24 cellular contexts compared by ENCODE assay signal in genomic region chr17:48735057-48735341, GRCh38. TPM values are rescaled to one million over a fixed set of nuclear protein-coding genes. Genes with fewer than 3 reads are reported as not detected.
DNase-seq lines count a peak whose midpoint lies in the region; ATAC-seq and TF ChIP-seq lines count a peak whose summit lies in the region.
"Had no signal": no experiment of that assay in that cellular context is flagged by ENCODE, and none has a peak within 500 bp of the region (broad histone marks: within the 10 kb centered on the region; RNA-seq: fewer than 3 reads in every experiment).

No MANE protein-coding gene starts in this region.

- H3K9me3 Mint-ChIP-seq in GM23338 = peaks cover 8% of the 10 kb centered on the region; the same call in 2 of the 3 replicates
- peaks cover 9% of the 10 kb centered on the region for H3K9me3 Mint-ChIP-seq in neural progenitor cell
- H3K9me3 Mint-ChIP-seq: CD4-positive, alpha-beta T cell had no signal

- 25% methylated on average over 7 of the region's 7 CpGs for WGBS in smooth muscle cell (ENCODE audit: low lambda C conversion rate)

- H3K27ac Mint-ChIP-seq in GM23338 (no peak overlapping the region), neural progenitor cell (no peak overlapping the region)
- H3K27ac Mint-ChIP-seq: CD4-positive, alpha-beta T cell had no signal

- H3K4me1 Mint-ChIP-seq in GM23338 (peaks cover 15% of the 10 kb centered on the region), neural progenitor cell (peaks cover 2% of the 10 kb centered on the region)

- DNase-seq in GM23338 (ENCODE audit: low spot score) (no peak), SJCRH30 (no peak), smooth muscle cell (lab: John Stamatoyannopoulos, UW; ENCODE audit: unreplicated experiment) (no peak), ACHN (no peak), SKM-1 (lab: John Stamatoyannopoulos, UW; ENCODE audit: unreplicated experiment) (no peak), neural progenitor cell (ENCODE audit: low spot score) (no peak)
- DNase-seq: CD4-positive, alpha-beta T cell; GOT3; HCEC 1CT; Kasumi-1; NCI-H1105 treated with DMSO at 0.1 percent for 48 hours; NCI-H1694; NCI-H2029 treated with DMSO at 0.1 percent for 48 hours; NCI-H2227 treated with DMSO at 0.1 percent for 48 hours; NCI-H526 treated with DMSO at 0.1 percent for 48 hours; Peyer's patch; SIG-M5 had no signal

- in situ Hi-C loops in ACHN (cut with HindIII; ENCODE audit: low pct_ligation_motif_present, low pct_unique_long_range_greater_than_20kb, low sequenced_read_pairs) = no loop called here

- H3K9me2 ChIP-seq in GM23338 (ENCODE audit: insufficient read depth) = no peaks in the 10 kb centered on the region

- H4K20me1 ChIP-seq in GM23338 (replicated peaks; ENCODE audit: insufficient read depth) (peaks cover 67% of the 10 kb centered on the region), smooth muscle cell (ENCODE audit: low read depth) (no peaks in the 10 kb centered on the region), neural progenitor cell (ENCODE audit: low read depth) (peaks cover 70% of the 10 kb centered on the region)

- H3K27me3 ChIP-seq in GM23338 (ENCODE audit: insufficient read depth) = peaks cover 100% of the 10 kb centered on the region
- no peaks in the 10 kb centered on the region for H3K27me3 ChIP-seq in SJCRH30
- H3K27me3 ChIP-seq in iPS-15b (ENCODE audit: control insufficient read depth, insufficient read depth, low read length) = peaks cover 100% of the 10 kb centered on the region
- peaks cover 85% of the 10 kb centered on the region for H3K27me3 ChIP-seq in smooth muscle cell (ENCODE audit: low read depth)
- H3K27me3 ChIP-seq in neural progenitor cell = peaks cover 100% of the 10 kb centered on the region

- no peak overlapping the region for H2AFZ ChIP-seq in GM23338
- H2AFZ ChIP-seq in smooth muscle cell (ENCODE audit: low read depth) = no peak overlapping the region
- no peak overlapping the region for H2AFZ ChIP-seq in neural progenitor cell (replicated peaks)

- H3K4me2 ChIP-seq in GM23338 (no peak overlapping the region), smooth muscle cell (peak overlapping the region; percentile 83), neural progenitor cell (no peak overlapping the region)
- H3K4me2 ChIP-seq: BLaER1 had no signal

- H3K4me3 ChIP-seq in GM23338 (no peak overlapping the region), SJCRH30 (no peak overlapping the region), iPS-15b (ENCODE audit: low read depth, low read length) (peak overlapping the region; percentile 20), smooth muscle cell (no peak overlapping the region), neural progenitor cell (no peak overlapping the region)
- H3K4me3 ChIP-seq: BLaER1, K562, Peyer's patch had no signal

- no peaks in the 10 kb centered on the region for H3K36me3 ChIP-seq in GM23338 (ENCODE audit: insufficient read depth)
- H3K36me3 ChIP-seq in SJCRH30 = no peaks in the 10 kb centered on the region
- no peaks in the 10 kb centered on the region for H3K36me3 ChIP-seq in iPS-15b (ENCODE audit: control insufficient read depth, insufficient read depth, low read length)
- H3K36me3 ChIP-seq in smooth muscle cell (ENCODE audit: low read depth) = no peaks in the 10 kb centered on the region
- H3K36me3 ChIP-seq in neural progenitor cell = no peaks in the 10 kb centered on the region
- H3K36me3 ChIP-seq: BLaER1, Peyer's patch had no signal

- H3K9me3 ChIP-seq in SJCRH30 (replicated peaks) (no peaks in the 10 kb centered on the region), iPS-15b (ENCODE audit: control insufficient read depth, insufficient read depth, low read length) (no peaks in the 10 kb centered on the region), smooth muscle cell (replicated peaks; ENCODE audit: low read depth) (no peaks in the 10 kb centered on the region), neural progenitor cell (ENCODE audit: low read depth) (no peaks in the 10 kb centered on the region)
- H3K9me3 ChIP-seq: Peyer's patch had no signal

- TF ChIP-seq CTCF in GM23338 (conservative IDR thresholded peaks at IDR 0.05; ENCODE audit: low read depth in 2 of 2) (no peak), smooth muscle cell (IDR thresholded peaks at IDR 0.05; ENCODE audit: borderline replicate concordance, insufficient read depth, poor library complexity, severe bottlenecking) (no peak), neural progenitor cell (IDR thresholded peaks at IDR 0.05) (no peak)

- ATAC-seq in GM23338 = no peak
- ATAC-seq: K562 had no signal

- H3K36me3 Mint-ChIP-seq in GM23338 (ENCODE audit: low read depth) = no peaks in the 10 kb centered on the region; the same call in 2 of the 3 replicates
- peaks cover 3% of the 10 kb centered on the region for H3K36me3 Mint-ChIP-seq in neural progenitor cell

- H3K4me1 ChIP-seq in GM23338 (ENCODE audit: insufficient read depth) = peaks cover 26% of the 10 kb centered on the region; the same call in 1 of the 2 replicates
- H3K4me1 ChIP-seq in SJCRH30 = peaks cover 27% of the 10 kb centered on the region
- no peaks in the 10 kb centered on the region for H3K4me1 ChIP-seq in iPS-15b (ENCODE audit: control insufficient read depth, insufficient read depth, low read length)
- H3K4me1 ChIP-seq in smooth muscle cell (ENCODE audit: low read depth) = no peaks in the 10 kb centered on the region
- H3K4me1 ChIP-seq in neural progenitor cell = no peaks in the 10 kb centered on the region
- H3K4me1 ChIP-seq: BLaER1 had no signal

- H3K4me3 Mint-ChIP-seq in GM23338 (no peak overlapping the region), neural progenitor cell (no peak overlapping the region)
- H3K4me3 Mint-ChIP-seq: CD4-positive, alpha-beta T cell had no signal

- peaks cover 100% of the 10 kb centered on the region for H3K27me3 Mint-ChIP-seq in GM23338 (ENCODE audit: insufficient read depth, low read depth, poor library complexity)
- peaks cover 97% of the 10 kb centered on the region for H3K27me3 Mint-ChIP-seq in neural progenitor cell (ENCODE audit: insufficient read depth, low read depth)

- H3F3A ChIP-seq in GM23338 (replicated peaks; ENCODE audit: low read depth) = peaks cover 30% of the 10 kb centered on the region
- no peaks in the 10 kb centered on the region for H3F3A ChIP-seq in smooth muscle cell (ENCODE audit: low read depth)
- H3F3A ChIP-seq in neural progenitor cell (ENCODE audit: low read depth) = no peaks in the 10 kb centered on the region

- no peak overlapping the region for H3K27ac ChIP-seq in GM23338 (ENCODE audit: low read depth)
- peak overlapping the region; percentile 79 for H3K27ac ChIP-seq in SJCRH30
- peak overlapping the region; percentile 14 for H3K27ac ChIP-seq in smooth muscle cell (ENCODE audit: low read depth)
- no peak overlapping the region for H3K27ac ChIP-seq in neural progenitor cell
- H3K27ac ChIP-seq: BLaER1, Peyer's patch had no signal

- H3K79me2 ChIP-seq in GM23338 (replicated peaks; ENCODE audit: insufficient read depth) = no peaks in the 10 kb centered on the region
- H3K79me2 ChIP-seq in smooth muscle cell (ENCODE audit: low read depth) = no peaks in the 10 kb centered on the region
- no peaks in the 10 kb centered on the region for H3K79me2 ChIP-seq in neural progenitor cell (ENCODE audit: low read depth)

- no peak overlapping the region for H3K9ac ChIP-seq in iPS-15b (ENCODE audit: low read depth, low read length)
- H3K9ac ChIP-seq in smooth muscle cell (ENCODE audit: low read depth) = no peak overlapping the region
- no peak overlapping the region for H3K9ac ChIP-seq in neural progenitor cell
- H3K9ac ChIP-seq: BLaER1 had no signal

TF ChIP-seq in GM23338, 12 proteins besides CTCF, POLR2A, EP300 and RAD21 (continues in another document):
- peak; percentile 77 for TF ChIP-seq EZH2 (IDR thresholded peaks at IDR 0.05; ENCODE audit: low read depth, unreplicated experiment)

RNA-seq across cellular contexts. Expression of gene HOXB13, which starts 6.4 kb away (rescaled TPM):
- not detected in 2 replicates for total RNA-seq in GM23338 (2014; rRNA removed; shearing (Covaris generic))
- polyA plus RNA-seq in GM23338 (2016; fragmentation: Nextera tagmentation; extraction: Ambion mirVana) (not detected in 2 replicates), smooth muscle cell (4.4 and 5.4 TPM in 2 replicates)
- total RNA-seq in SJCRH30 (2014; rRNA removed; shearing (Covaris generic)) = 8.3 and 9.2 TPM in 2 replicates
- total RNA-seq in smooth muscle cell (3.3 and 4.8 TPM in 2 replicates), neural progenitor cell (ENCODE audit: low replicate concordance) (not detected in 2 replicates)
- total RNA-seq: CD4-positive, alpha-beta T cell; K562; MCF 10A had no signal
- polyA plus RNA-seq: AG04450, K562 had no signal

RNA-seq across cellular contexts. Expression of gene PRAC2, which starts 12.0 kb away (rescaled TPM):
- total RNA-seq in GM23338 (2014; rRNA removed; shearing (Covaris generic)) = not detected in 2 replicates
- not detected in 2 replicates for polyA plus RNA-seq in GM23338 (2016; fragmentation: Nextera tagmentation; extraction: Ambion mirVana)
- total RNA-seq in SJCRH30 (2014; rRNA removed; shearing (Covaris generic)) = 0.56 and 0.59 TPM in 2 replicates
- total RNA-seq in smooth muscle cell = 3.5 and 8.4 TPM in 2 replicates
- 6.8 and 7.8 TPM in 2 replicates for polyA plus RNA-seq in smooth muscle cell
- total RNA-seq in neural progenitor cell (ENCODE audit: low replicate concordance) = not detected in 2 replicates
- total RNA-seq: A172; CD4-positive, alpha-beta T cell; K562; MCF 10A; NCI-H460; Peyer's patch had no signal
- polyA plus RNA-seq: AG04450, K562 had no signal

RNA-seq across cellular contexts. Expression of gene PRAC1, which starts 12.7 kb away (rescaled TPM):
- total RNA-seq in GM23338 (2014; rRNA removed; shearing (Covaris generic)) = not detected in 2 replicates
- 0.70 TPM in 1 of 2 replicates, not detected in the other for polyA plus RNA-seq in GM23338 (2016; fragmentation: Nextera tagmentation; extraction: Ambion mirVana)
- not detected in 2 replicates for total RNA-seq in SJCRH30 (2014; rRNA removed; shearing (Covaris generic))
- total RNA-seq in smooth muscle cell = not detected in 2 replicates
- polyA plus RNA-seq in smooth muscle cell = 2.4 and 6.5 TPM in 2 replicates
- total RNA-seq in neural progenitor cell (ENCODE audit: low replicate concordance) = not detected in 2 replicates
- total RNA-seq: A172; CD4-positive, alpha-beta T cell; K562; MCF 10A; NCI-H460; Peyer's patch had no signal
- polyA plus RNA-seq: AG04450, K562 had no signal

Comparison
In these comparisons a context has a peak if more than half of its experiments do, and no peak if none do; other contexts are left out.
1. H3K27ac ChIP-seq: peak in SJCRH30 (single experiment) and smooth muscle cell (single experiment); none in GM23338 (single experiment) and neural progenitor cell (single experiment).